In genomic region chr2:127614731-127615130, GRCh38 we compare ENCODE assay signal across 1 cellular context.
TF ChIP-seq lines count a peak whose summit lies in the region.

No MANE protein-coding gene starts in this region.

TF ChIP-seq in IMR-90, 13 proteins besides CTCF, POLR2A, EP300 and RAD21:
- TF ChIP-seq FOS (IDR thresholded peaks at IDR 0.05; ENCODE audit: low read depth, low read length) = no peak
